ENCODE assay signal across 14 cellular contexts in genomic region chr6:143555071-143555492, GRCh38. TPM values are rescaled to one million over a fixed set of nuclear protein-coding genes. Genes with fewer than 3 reads are reported as not detected.
DNase-seq lines count a peak whose midpoint lies in the region; ATAC-seq and TF ChIP-seq lines count a peak whose summit lies in the region.
"Had no signal": no experiment of that assay in that cellular context is flagged by ENCODE, and none has a peak within 500 bp of the region (broad histone marks: within the 10 kb centered on the region; RNA-seq: fewer than 3 reads in every experiment).

No MANE protein-coding gene starts in this region.

- H4K20me1 ChIP-seq in mammary epithelial cell (ENCODE audit: insufficient read depth, low read length), result no peaks in the 10 kb centered on the region

- H2AK5ac ChIP-seq in trophoblast cell (ENCODE audit: low read length), result no peak overlapping the region

- H3K4me1 ChIP-seq in mammary epithelial cell (ENCODE audit: insufficient read depth, low read length) (peaks cover 7% of the 10 kb centered on the region), trophoblast cell (ENCODE audit: control insufficient read depth in 1 of 2, insufficient read depth in 2 of 2, low read length in 2 of 2) (no peaks in the 10 kb centered on the region)

- H3K27ac Mint-ChIP-seq in activated CD8-positive, alpha-beta memory T cell treated with anti-CD3 and anti-CD28 coated beads, Interleukin-2, amount 10 ng/mL, durations not matched to agents 7 days and 5 days, result peak overlapping the region; percentile 38

- H3K9me3 Mint-ChIP-seq in activated CD8-positive, alpha-beta memory T cell treated with anti-CD3 and anti-CD28 coated beads, Interleukin-2, amount 10 ng/mL, durations not matched to agents 7 days and 5 days (ENCODE audit: low read depth), result no peaks in the 10 kb centered on the region
- H3K9me3 Mint-ChIP-seq: H9 had no signal

- dilution Hi-C loops in mammary epithelial cell (cut with HindIII; ENCODE audit: low sequenced_read_pairs), result no loop called here

- peaks cover 9% of the 10 kb centered on the region for H3K36me3 Mint-ChIP-seq in activated CD8-positive, alpha-beta memory T cell treated with anti-CD3 and anti-CD28 coated beads, Interleukin-2, amount 10 ng/mL, durations not matched to agents 7 days and 5 days

- no peak overlapping the region for H3K23ac ChIP-seq in trophoblast cell (ENCODE audit: low read length)

- H3K4ac ChIP-seq in trophoblast cell (ENCODE audit: low read depth, low read length), result no peak overlapping the region

- intact Hi-C loops in mammary epithelial cell (cut with micrococcal nuclease), result no loop called here

- H3K27ac ChIP-seq in mammary epithelial cell (ENCODE audit: insufficient read depth, low read depth, low read length), result no peak overlapping the region
- no peak overlapping the region for H3K27ac ChIP-seq in trophoblast cell (ENCODE audit: low read depth, low read length)

- H4K91ac ChIP-seq in trophoblast cell (ENCODE audit: low read depth, low read length), result no peak overlapping the region

- ATAC-seq in activated CD8-positive, alpha-beta memory T cell treated with anti-CD3 and anti-CD28 coated beads, Interleukin-2, amount 10 ng/mL, durations not matched to agents 7 days and 5 days, result peak; percentile 41

- in situ Hi-C loops in mammary epithelial cell (cut with MboI; ENCODE audit: low sequenced_read_pairs in 2 of 2), result no loop called here

- no peak overlapping the region for H3K14ac ChIP-seq in trophoblast cell (ENCODE audit: low read length)

- WGBS in mammary epithelial cell (ENCODE audit: low coverage, missing lambda C conversion rate), result 4% methylated on average over 4 of the region's 4 CpGs
- WGBS in trophoblast cell (ENCODE audit: extremely low coverage, insufficient coverage, insufficient read length), result no CpG with 5 or more reads among the region's 4 CpGs

- CTCF ChIA-PET in activated CD8-positive, alpha-beta memory T cell treated with anti-CD3 and anti-CD28 coated beads, Interleukin-2, amount 10 ng/mL, durations not matched to agents 7 days and 5 days (lab: Charles Lee), result interaction anchor here (1.4 to 2.4 kb wide), 2 partner anchors 20 to 43 kb away, joined by 3 to 6 read pairs; partner anchors contain the start of gene FUCA2
- CTCF ChIA-PET in mammary epithelial cell (lab: Charles Lee; ENCODE audit: low non-redundant PET), result no interaction called here

- peak overlapping the region; percentile 76 for H2AFZ ChIP-seq in mammary epithelial cell (ENCODE audit: low read depth, low read length)
- H2AFZ ChIP-seq in trophoblast cell (ENCODE audit: insufficient read depth, low read length, poor library complexity), result no peak overlapping the region

- H4K12ac ChIP-seq in trophoblast cell (ENCODE audit: low read depth, low read length), result no peak overlapping the region

- H3K18ac ChIP-seq in trophoblast cell (ENCODE audit: low read length), result no peak overlapping the region

- no peaks in the 10 kb centered on the region for H3K27me3 Mint-ChIP-seq in activated CD8-positive, alpha-beta memory T cell treated with anti-CD3 and anti-CD28 coated beads, Interleukin-2, amount 10 ng/mL, durations not matched to agents 7 days and 5 days

- peaks cover 46% of the 10 kb centered on the region for H3K4me1 Mint-ChIP-seq in activated CD8-positive, alpha-beta memory T cell treated with anti-CD3 and anti-CD28 coated beads, Interleukin-2, amount 10 ng/mL, durations not matched to agents 7 days and 5 days

- no peak overlapping the region for H2BK120ac ChIP-seq in trophoblast cell (ENCODE audit: insufficient read depth, low read length, poor library complexity)

- no peak overlapping the region for H2BK5ac ChIP-seq in trophoblast cell (ENCODE audit: low read depth, low read length, poor library complexity)

- TF ChIP-seq CTCF in mammary epithelial cell (conservative IDR thresholded peaks at IDR 0.05 in 1 of 2, IDR thresholded peaks at IDR 0.05 in 1 of 2; ENCODE audit: extremely low read depth in 1 of 2, insufficient read depth in 1 of 2, low read depth in 1 of 2, low read length in 2 of 2), result no peak

- H3K4me3 ChIP-seq in mammary epithelial cell (replicated peaks in 1 of 3; ENCODE audit: insufficient read depth in 1 of 3, low read depth in 2 of 3, low read length in 3 of 3), result peak overlapping the region in 2 of 3 experiments; percentile 11 to 18
- no peak overlapping the region for H3K4me3 ChIP-seq in trophoblast cell (ENCODE audit: low read depth, low read length)

- H3K4me3 Mint-ChIP-seq in activated CD8-positive, alpha-beta memory T cell treated with anti-CD3 and anti-CD28 coated beads, Interleukin-2, amount 10 ng/mL, durations not matched to agents 7 days and 5 days, result peak overlapping the region; percentile 50
- H3K4me3 Mint-ChIP-seq: H9 had no signal

- H3K4me2 ChIP-seq in mammary epithelial cell (ENCODE audit: insufficient read depth, low read depth, low read length) (peak overlapping the region; percentile 74), trophoblast cell (ENCODE audit: low read length) (peak overlapping the region; percentile 29)

- H3K9ac ChIP-seq in mammary epithelial cell (ENCODE audit: insufficient read depth, low read length) (no peak overlapping the region), trophoblast cell (ENCODE audit: low read length) (no peak overlapping the region)

- H3K27me3 ChIP-seq in mammary epithelial cell (ENCODE audit: insufficient read depth, low read length) (no peaks in the 10 kb centered on the region), trophoblast cell (ENCODE audit: insufficient read depth, low read length) (no peaks in the 10 kb centered on the region)

- H2BK12ac ChIP-seq in trophoblast cell (ENCODE audit: low read length), result no peak overlapping the region

- H4K8ac ChIP-seq in trophoblast cell (ENCODE audit: low read depth, low read length), result no peak overlapping the region

- BruUV-seq in mammary epithelial cell (replicated peaks; lab: Mats Ljungman, UMichigan), result no TSS peak

- H3K79me1 ChIP-seq in trophoblast cell (ENCODE audit: low read length), result no peaks in the 10 kb centered on the region

- H3K9me3 ChIP-seq in mammary epithelial cell (replicated peaks; ENCODE audit: insufficient read depth, low read length) (no peaks in the 10 kb centered on the region), trophoblast cell (ENCODE audit: insufficient read depth, low read depth, low read length) (peaks cover 3% of the 10 kb centered on the region)

- H3K79me2 ChIP-seq in mammary epithelial cell (ENCODE audit: insufficient read depth, low read length) (no peaks in the 10 kb centered on the region), trophoblast cell (ENCODE audit: control insufficient read depth, insufficient read depth, low read length, poor library complexity) (no peaks in the 10 kb centered on the region)

- DNase-seq in activated CD8-positive, alpha-beta memory T cell treated with anti-CD3 and anti-CD28 coated beads, Interleukin-2, amount 10 ng/mL, durations not matched to agents 7 days and 5 days, result no peak
- no peak for DNase-seq in activated CD8-positive, alpha-beta memory T cell treated with anti-CD3 and anti-CD28 coated beads, Interleukin-2, amount 50 U/mL, for 4 hours
- peak; percentile 89 for DNase-seq in OCI-M1 (lab: John Stamatoyannopoulos, UW)
- DNase-seq in mammary epithelial cell, result no peak
- no peak for DNase-seq in trophoblast cell
- DNase-seq in H4 (ENCODE audit: low spot score), result no peak
- no peak for DNase-seq in NK-92 treated with Interleukin-12 subunit alpha and Interleukin-12 subunit beta, amount 100 ng/mL, for 24 hours (lab: John Stamatoyannopoulos, UW)
- DNase-seq in NCI-H446 (lab: John Stamatoyannopoulos, UW), result no peak
- DNase-seq: activated gamma-delta T cell treated with Interleukin-2 at 50 U/mL for 16 hours; effector CD8-positive, alpha-beta T cell; H9; hippocampal formation; NCI-H1092; T1000 had no signal

- H3K36me3 ChIP-seq in mammary epithelial cell (ENCODE audit: insufficient read depth, low read length), result no peaks in the 10 kb centered on the region
- no peaks in the 10 kb centered on the region for H3K36me3 ChIP-seq in trophoblast cell (ENCODE audit: control insufficient read depth in 1 of 2, insufficient read depth in 2 of 2, low read length in 2 of 2)

RNA-seq across cellular contexts. Expression of gene FUCA2, which starts 43.6 kb away (rescaled TPM):
- total RNA-seq in activated CD8-positive, alpha-beta memory T cell treated with anti-CD3 and anti-CD28 coated beads, Interleukin-2, amount 10 ng/mL, durations not matched to agents 7 days and 5 days, result 10 to 100 TPM; 20.2 to 23.7 TPM
- 10 to 100 TPM; 22.0 to 36.2 TPM for total RNA-seq in mammary epithelial cell
- 12.4 TPM for polyA plus RNA-seq in mammary epithelial cell
- 21.7 TPM for polyA minus RNA-seq in mammary epithelial cell
- 35.3 and 37.2 TPM in 2 replicates for polyA plus RNA-seq in trophoblast cell (2013)
- total RNA-seq in H4 (2014; rRNA removed; shearing (Covaris generic)), result 68.2 and 72.8 TPM in 2 replicates
